In the genomic region with DNA sequence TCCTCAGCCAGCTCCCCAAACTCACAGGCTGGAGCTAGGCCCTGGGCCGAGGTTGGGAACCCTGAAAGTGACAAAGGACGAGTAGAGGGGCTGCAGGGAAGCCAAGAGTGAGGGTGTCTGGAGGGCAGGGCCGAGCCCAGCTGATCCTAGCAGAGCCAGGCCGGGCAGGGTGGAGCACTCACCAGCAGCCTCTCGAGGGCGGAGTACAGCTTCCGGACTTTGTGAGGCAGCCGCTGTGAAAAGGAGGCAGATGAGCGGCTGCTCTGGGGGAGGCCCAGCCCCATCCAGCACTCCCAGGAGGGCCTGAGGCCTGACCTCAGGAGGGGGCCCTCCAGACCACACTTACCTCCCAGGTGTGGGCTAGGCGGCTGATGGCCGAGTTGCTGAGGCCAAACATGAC, we compare ENCODE assay signal across 10 cellular contexts. TPM values are rescaled to one million over a fixed set of nuclear protein-coding genes. Genes with fewer than 3 reads are reported as not detected.
DNase-seq lines count a peak whose midpoint lies in the region; ATAC-seq and TF ChIP-seq lines count a peak whose summit lies in the region.
"Had no signal": no experiment of that assay in that cellular context is flagged by ENCODE, and none has a peak within 500 bp of the region (broad histone marks: within the 10 kb centered on the region; RNA-seq: fewer than 3 reads in every experiment).

No MANE protein-coding gene starts in this region.

- DNase-seq in right atrium auricular region (ENCODE audit: low spot score) (peak; percentile 74), sciatic nerve (ENCODE audit: low spot score) (no peak), NCI-H146 treated with DMSO at 0.1 percent for 48 hours (lab: John Stamatoyannopoulos, UW; ENCODE audit: unreplicated experiment) (no peak), vagina (ENCODE audit: extremely low spot score in 2 of 2) (no peak)
- no peak for DNase-seq in activated naive CD8-positive, alpha-beta T cell treated with anti-CD3 and anti-CD28 coated beads, Interleukin-2, amount 50 U/mL, for 24 hours

- no peak overlapping the region for H2AFZ ChIP-seq in Loucy (ENCODE audit: low read length)

- peak; percentile 45 for ATAC-seq in GM18505 (IDR thresholded peaks at IDR 0.05; ENCODE audit: unreplicated experiment)
- peak; percentile 64 for ATAC-seq in GM21825 (IDR thresholded peaks at IDR 0.05; ENCODE audit: unreplicated experiment)
- ATAC-seq in activated naive CD8-positive, alpha-beta T cell treated with anti-CD3 and anti-CD28 coated beads, Interleukin-2, amount 50 U/mL, for 24 hours = no peak
- no peak for ATAC-seq in sciatic nerve
- ATAC-seq: pancreas had no signal

- H3K27me3 Mint-ChIP-seq in activated naive CD8-positive, alpha-beta T cell treated with anti-CD3 and anti-CD28 coated beads, Interleukin-2, amount 50 U/mL, for 24 hours = peaks cover 2% of the 10 kb centered on the region

- no peaks in the 10 kb centered on the region for H3K9me3 ChIP-seq in Loucy (ENCODE audit: insufficient read depth, low read depth, low read length)
- no peaks in the 10 kb centered on the region for H3K9me3 ChIP-seq in right atrium auricular region
- H3K9me3 ChIP-seq in vagina = no peaks in the 10 kb centered on the region
- H3K9me3 ChIP-seq: pancreas had no signal

- TF ChIP-seq CTCF in Loucy (conservative IDR thresholded peaks at IDR 0.05; ENCODE audit: low read length) (no peak), right atrium auricular region (IDR thresholded peaks at IDR 0.05) (no peak), vagina (IDR thresholded peaks at IDR 0.05) (no peak)

- intact Hi-C loops in sciatic nerve (cut with DNase I) = no loop called here
- intact Hi-C loops in vagina (cut with DNase I) = loop anchor here (5.0 kb wide), 1 partner anchor 37 kb away; no protein-coding TSS in a partner anchor

- no peak overlapping the region for H3K4me3 ChIP-seq in Loucy (ENCODE audit: low read length, poor library complexity, severe bottlenecking)
- no peak overlapping the region for H3K4me3 ChIP-seq in right atrium auricular region
- H3K4me3 ChIP-seq in vagina = no peak overlapping the region
- H3K4me3 ChIP-seq: pancreas had no signal

- TF ChIP-seq POLR2A in GM18505 (IDR thresholded peaks at IDR 0.05; ENCODE audit: borderline replicate concordance, extremely low read depth, insufficient read depth, insufficient read length) (no peak), vagina (IDR thresholded peaks at IDR 0.05) (no peak)

- H3K27ac ChIP-seq in right atrium auricular region (peak overlapping the region; percentile 41 to 47), vagina (no peak overlapping the region)
- H3K27ac ChIP-seq: pancreas had no signal

- peak overlapping the region; percentile 88 for H3K4me2 ChIP-seq in Loucy (ENCODE audit: low read depth, low read length, poor library complexity, severe bottlenecking)

- H3K4me3 Mint-ChIP-seq in activated naive CD8-positive, alpha-beta T cell treated with anti-CD3 and anti-CD28 coated beads, Interleukin-2, amount 50 U/mL, for 24 hours = no peak overlapping the region

- H3K4me1 Mint-ChIP-seq in activated naive CD8-positive, alpha-beta T cell treated with anti-CD3 and anti-CD28 coated beads, Interleukin-2, amount 50 U/mL, for 24 hours = peaks cover 26% of the 10 kb centered on the region

- no peaks in the 10 kb centered on the region for H3K36me3 Mint-ChIP-seq in activated naive CD8-positive, alpha-beta T cell treated with anti-CD3 and anti-CD28 coated beads, Interleukin-2, amount 50 U/mL, for 24 hours (ENCODE audit: low read depth)

- H3F3A ChIP-seq in Loucy (ENCODE audit: low read depth) = peaks cover 4% of the 10 kb centered on the region; the same call in 1 of the 2 replicates

- H3K27me3 ChIP-seq in Loucy (ENCODE audit: insufficient read depth, low read length, poor library complexity, severe bottlenecking) = no peaks in the 10 kb centered on the region
- H3K27me3 ChIP-seq in right atrium auricular region = no peaks in the 10 kb centered on the region
- no peaks in the 10 kb centered on the region for H3K27me3 ChIP-seq in vagina
- H3K27me3 ChIP-seq: pancreas had no signal

- H3K36me3 ChIP-seq in Loucy (ENCODE audit: insufficient read depth, low read length) (no peaks in the 10 kb centered on the region), right atrium auricular region (no peaks in the 10 kb centered on the region), vagina (no peaks in the 10 kb centered on the region)
- H3K36me3 ChIP-seq: pancreas had no signal

- no peaks in the 10 kb centered on the region for H3K9me2 ChIP-seq in Loucy (replicated peaks; ENCODE audit: low read depth, low read length)

- H3K27ac Mint-ChIP-seq in activated naive CD8-positive, alpha-beta T cell treated with anti-CD3 and anti-CD28 coated beads, Interleukin-2, amount 50 U/mL, for 24 hours = no peak overlapping the region

- peaks cover 3% of the 10 kb centered on the region; the same call in 1 of the 2 replicates for H3K79me2 ChIP-seq in Loucy (ENCODE audit: insufficient read depth, low read length)

- H3K9ac ChIP-seq in Loucy (ENCODE audit: low read depth, low read length, poor library complexity, severe bottlenecking) = peak overlapping the region; percentile 77

- no peaks in the 10 kb centered on the region for H3K9me3 Mint-ChIP-seq in activated naive CD8-positive, alpha-beta T cell treated with anti-CD3 and anti-CD28 coated beads, Interleukin-2, amount 50 U/mL, for 24 hours

- peaks cover 42% of the 10 kb centered on the region for H3K4me1 ChIP-seq in Loucy (ENCODE audit: insufficient read depth, low read length, poor library complexity, severe bottlenecking)
- peaks cover 0 to 74% of the 10 kb centered on the region in 2 donors for H3K4me1 ChIP-seq in right atrium auricular region
- peaks cover 55% of the 10 kb centered on the region for H3K4me1 ChIP-seq in vagina

- no peaks in the 10 kb centered on the region for H4K20me1 ChIP-seq in Loucy (ENCODE audit: insufficient read depth, low read length, poor library complexity, severe bottlenecking)

RNA-seq across cellular contexts. Expression of a gene that starts 14.7 kb away (rescaled TPM):
- total RNA-seq in right atrium auricular region = 1 to 10 TPM in 1 of 2 donors, under 1 TPM in 1; 0.55 to 2.1 TPM
- total RNA-seq in sciatic nerve = 0.40 TPM
- total RNA-seq in vagina = 21.4 TPM
- total RNA-seq: M059J had no signal

RNA-seq across cellular contexts. Expression of a gene that starts 18.7 kb away (rescaled TPM):
- 10 to 100 TPM; 19.8 to 26.8 TPM for total RNA-seq in right atrium auricular region
- 73.4 TPM for total RNA-seq in sciatic nerve
- 52.3 TPM for total RNA-seq in vagina

RNA-seq across cellular contexts. Expression of a gene that starts 33.1 kb away (rescaled TPM):
- total RNA-seq in right atrium auricular region (10 to 100 TPM; 48.9 to 52.0 TPM), sciatic nerve (47.9 TPM), vagina (20.9 TPM)

RNA-seq across cellular contexts. Expression of a gene that starts 34.1 kb away (rescaled TPM):
- 10 to 100 TPM; 12.2 to 14.3 TPM for total RNA-seq in right atrium auricular region
- total RNA-seq in sciatic nerve = 25.8 TPM
- 19.2 TPM for total RNA-seq in vagina

Comparison
In these comparisons a context has a peak if more than half of its experiments do, and no peak if none do; other contexts are left out.
1. ATAC-seq: peak in GM18505 (single experiment) and GM21825 (single experiment); none in activated naive CD8-positive, alpha-beta T cell treated with anti-CD3 and anti-CD28 coated beads, Interleukin-2, amount 50 U/mL, for 24 hours (single experiment) and sciatic nerve (single experiment).